1 cellular context compared by ENCODE assay signal in genomic region chr14:23639048-23639890, GRCh38.
A peak's percentile ranks its signal among the peaks of the same experiment; 100 is the strongest.
TF ChIP-seq lines count a peak whose summit lies in the region.

No MANE protein-coding gene starts in this region.

TF ChIP-seq in HepG2, 621 proteins besides CTCF, POLR2A, EP300 and RAD21 (continued from another document and continues in another):
- TF ChIP-seq ZNF607 (CRISPR knock-in tag; IDR thresholded peaks at IDR 0.05; ENCODE audit: borderline replicate concordance), result no peak
- no peak; the same call in 1 of the 2 replicates for TF ChIP-seq HDAC6 (IDR thresholded peaks at IDR 0.05; ENCODE audit: low read depth, low read length)
- TF ChIP-seq ZNF446 (CRISPR knock-in tag; IDR thresholded peaks at IDR 0.05), result no peak
- TF ChIP-seq RXRB (CRISPR knock-in tag; IDR thresholded peaks at IDR 0.05; ENCODE audit: borderline replicate concordance), result peak; percentile 69; the same call in 1 of the 2 replicates
- peak; percentile 96 for TF ChIP-seq ZNF678 (CRISPR knock-in tag; IDR thresholded peaks at IDR 0.05)
- TF ChIP-seq NFKBIZ (CRISPR knock-in tag; IDR thresholded peaks at IDR 0.05), result peak; percentile 81; the same call in 1 of the 2 replicates
- no peak for TF ChIP-seq ZNF24 (IDR thresholded peaks at IDR 0.05)
- TF ChIP-seq SUZ12 (IDR thresholded peaks at IDR 0.05; ENCODE audit: low read depth, low read length), result no peak; the same call in 1 of the 2 replicates
- TF ChIP-seq ZNF234 (CRISPR knock-in tag; conservative IDR thresholded peaks at IDR 0.05), result no peak
- TF ChIP-seq ZKSCAN1 (IDR thresholded peaks at IDR 0.05; ENCODE audit: low read length), result peak; percentile 46
- peak; percentile 73; the same call in 1 of the 2 replicates for TF ChIP-seq ZKSCAN8 (CRISPR knock-in tag; IDR thresholded peaks at IDR 0.05; ENCODE audit: borderline replicate concordance)
- TF ChIP-seq, protein P1, sequence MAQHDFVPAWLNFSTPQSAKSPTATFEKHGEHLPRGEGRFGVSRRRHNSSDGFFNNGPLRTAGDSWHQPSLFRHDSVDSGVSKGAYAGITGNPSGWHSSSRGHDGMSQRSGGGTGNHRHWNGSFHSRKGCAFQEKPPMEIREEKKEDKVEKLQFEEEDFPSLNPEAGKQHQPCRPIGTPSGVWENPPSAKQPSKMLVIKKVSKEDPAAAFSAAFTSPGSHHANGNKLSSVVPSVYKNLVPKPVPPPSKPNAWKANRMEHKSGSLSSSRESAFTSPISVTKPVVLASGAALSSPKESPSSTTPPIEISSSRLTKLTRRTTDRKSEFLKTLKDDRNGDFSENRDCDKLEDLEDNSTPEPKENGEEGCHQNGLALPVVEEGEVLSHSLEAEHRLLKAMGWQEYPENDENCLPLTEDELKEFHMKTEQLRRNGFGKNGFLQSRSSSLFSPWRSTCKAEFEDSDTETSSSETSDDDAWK (CRISPR knock-in tag; IDR thresholded peaks at IDR 0.05), result no peak
- TF ChIP-seq CERS6 (CRISPR knock-in tag; IDR thresholded peaks at IDR 0.05), result no peak
- no peak for TF ChIP-seq MEIS2 (CRISPR knock-in tag; IDR thresholded peaks at IDR 0.05)
- TF ChIP-seq, protein P2, sequence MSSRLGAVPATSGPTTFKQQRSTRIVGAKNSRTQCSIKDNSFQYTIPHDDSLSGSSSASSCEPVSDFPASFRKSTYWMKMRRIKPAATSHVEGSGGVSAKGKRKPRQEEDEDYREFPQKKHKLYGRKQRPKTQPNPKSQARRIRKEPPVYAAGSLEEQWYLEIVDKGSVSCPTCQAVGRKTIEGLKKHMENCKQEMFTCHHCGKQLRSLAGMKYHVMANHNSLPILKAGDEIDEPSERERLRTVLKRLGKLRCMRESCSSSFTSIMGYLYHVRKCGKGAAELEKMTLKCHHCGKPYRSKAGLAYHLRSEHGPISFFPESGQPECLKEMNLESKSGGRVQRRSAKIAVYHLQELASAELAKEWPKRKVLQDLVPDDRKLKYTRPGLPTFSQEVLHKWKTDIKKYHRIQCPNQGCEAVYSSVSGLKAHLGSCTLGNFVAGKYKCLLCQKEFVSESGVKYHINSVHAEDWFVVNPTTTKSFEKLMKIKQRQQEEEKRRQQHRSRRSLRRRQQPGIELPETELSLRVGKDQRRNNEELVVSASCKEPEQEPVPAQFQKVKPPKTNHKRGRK (CRISPR knock-in tag; IDR thresholded peaks at IDR 0.05), result peak; percentile 50
- no peak for TF ChIP-seq REL (CRISPR knock-in tag; conservative IDR thresholded peaks at IDR 0.05)
- TF ChIP-seq, protein P3, sequence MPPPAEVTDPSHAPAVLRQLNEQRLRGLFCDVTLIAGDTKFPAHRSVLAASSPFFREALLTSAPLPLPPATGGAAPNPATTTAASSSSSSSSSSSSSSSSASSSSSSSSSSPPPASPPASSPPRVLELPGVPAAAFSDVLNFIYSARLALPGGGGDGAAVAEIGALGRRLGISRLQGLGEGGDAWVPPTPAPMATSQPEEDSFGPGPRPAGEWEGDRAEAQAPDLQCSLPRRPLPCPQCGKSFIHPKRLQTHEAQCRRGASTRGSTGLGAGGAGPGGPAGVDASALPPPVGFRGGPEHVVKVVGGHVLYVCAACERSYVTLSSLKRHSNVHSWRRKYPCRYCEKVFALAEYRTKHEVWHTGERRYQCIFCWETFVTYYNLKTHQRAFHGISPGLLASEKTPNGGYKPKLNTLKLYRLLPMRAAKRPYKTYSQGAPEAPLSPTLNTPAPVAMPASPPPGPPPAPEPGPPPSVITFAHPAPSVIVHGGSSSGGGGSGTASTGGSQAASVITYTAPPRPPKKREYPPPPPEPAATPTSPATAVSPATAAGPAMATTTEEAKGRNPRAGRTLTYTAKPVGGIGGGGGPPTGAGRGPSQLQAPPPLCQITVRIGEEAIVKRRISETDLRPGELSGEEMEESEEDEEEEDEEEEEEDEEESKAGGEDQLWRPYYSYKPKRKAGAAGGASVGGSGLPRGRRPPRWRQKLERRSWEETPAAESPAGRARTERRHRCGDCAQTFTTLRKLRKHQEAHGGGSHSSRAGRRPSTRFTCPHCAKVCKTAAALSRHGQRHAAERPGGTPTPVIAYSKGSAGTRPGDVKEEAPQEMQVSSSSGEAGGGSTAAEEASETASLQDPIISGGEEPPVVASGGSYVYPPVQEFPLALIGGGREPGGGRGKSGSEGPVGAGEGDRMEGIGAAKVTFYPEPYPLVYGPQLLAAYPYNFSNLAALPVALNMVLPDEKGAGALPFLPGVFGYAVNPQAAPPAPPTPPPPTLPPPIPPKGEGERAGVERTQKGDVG (CRISPR knock-in tag; IDR thresholded peaks at IDR 0.05; ENCODE audit: borderline replicate concordance), result no peak
- no peak for TF ChIP-seq THAP8 (CRISPR knock-in tag; IDR thresholded peaks at IDR 0.05; ENCODE audit: borderline replicate concordance)
- TF ChIP-seq ARHGAP35 (CRISPR knock-in tag; IDR thresholded peaks at IDR 0.05; ENCODE audit: borderline replicate concordance), result no peak; the same call in 1 of the 2 replicates
- TF ChIP-seq, protein P4, sequence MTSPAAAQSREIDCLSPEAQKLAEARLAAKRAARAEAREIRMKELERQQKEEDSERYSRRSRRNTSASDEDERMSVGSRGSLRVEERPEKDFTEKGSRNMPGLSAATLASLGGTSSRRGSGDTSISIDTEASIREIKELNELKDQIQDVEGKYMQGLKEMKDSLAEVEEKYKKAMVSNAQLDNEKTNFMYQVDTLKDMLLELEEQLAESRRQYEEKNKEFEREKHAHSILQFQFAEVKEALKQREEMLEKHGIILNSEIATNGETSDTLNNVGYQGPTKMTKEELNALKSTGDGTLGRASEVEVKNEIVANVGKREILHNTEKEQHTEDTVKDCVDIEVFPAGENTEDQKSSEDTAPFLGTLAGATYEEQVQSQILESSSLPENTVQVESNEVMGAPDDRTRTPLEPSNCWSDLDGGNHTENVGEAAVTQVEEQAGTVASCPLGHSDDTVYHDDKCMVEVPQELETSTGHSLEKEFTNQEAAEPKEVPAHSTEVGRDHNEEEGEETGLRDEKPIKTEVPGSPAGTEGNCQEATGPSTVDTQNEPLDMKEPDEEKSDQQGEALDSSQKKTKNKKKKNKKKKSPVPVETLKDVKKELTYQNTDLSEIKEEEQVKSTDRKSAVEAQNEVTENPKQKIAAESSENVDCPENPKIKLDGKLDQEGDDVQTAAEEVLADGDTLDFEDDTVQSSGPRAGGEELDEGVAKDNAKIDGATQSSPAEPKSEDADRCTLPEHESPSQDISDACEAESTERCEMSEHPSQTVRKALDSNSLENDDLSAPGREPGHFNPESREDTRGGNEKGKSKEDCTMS (CRISPR knock-in tag; conservative IDR thresholded peaks at IDR 0.05), result no peak
- TF ChIP-seq ZFYVE20 (CRISPR knock-in tag; IDR thresholded peaks at IDR 0.05; ENCODE audit: borderline replicate concordance, low read depth), result peak; percentile 88
- no peak for TF ChIP-seq ZNF503 (CRISPR knock-in tag; IDR thresholded peaks at IDR 0.05)
- peak; percentile 58; the same call in 1 of the 2 replicates for TF ChIP-seq USF2 (IDR thresholded peaks at IDR 0.05; ENCODE audit: low read depth, low read length)
- no peak for TF ChIP-seq USF2 (CRISPR knock-in tag; IDR thresholded peaks at IDR 0.05; ENCODE audit: borderline replicate concordance)
- TF ChIP-seq PPARG (CRISPR knock-in tag; conservative IDR thresholded peaks at IDR 0.05), result peak; percentile 82
- peak in 1 of 2 experiments; percentile 12; a peak in 1 of 4 replicates for TF ChIP-seq NR2F1 (CRISPR knock-in tag; IDR thresholded peaks at IDR 0.05)
- TF ChIP-seq NCOA2 (CRISPR knock-in tag; IDR thresholded peaks at IDR 0.05), result peak; percentile 56; the same call in 1 of the 2 replicates
- peak; percentile 100 for TF ChIP-seq ZNF274 (CRISPR knock-in tag; IDR thresholded peaks at IDR 0.05)
- TF ChIP-seq, protein P5, sequence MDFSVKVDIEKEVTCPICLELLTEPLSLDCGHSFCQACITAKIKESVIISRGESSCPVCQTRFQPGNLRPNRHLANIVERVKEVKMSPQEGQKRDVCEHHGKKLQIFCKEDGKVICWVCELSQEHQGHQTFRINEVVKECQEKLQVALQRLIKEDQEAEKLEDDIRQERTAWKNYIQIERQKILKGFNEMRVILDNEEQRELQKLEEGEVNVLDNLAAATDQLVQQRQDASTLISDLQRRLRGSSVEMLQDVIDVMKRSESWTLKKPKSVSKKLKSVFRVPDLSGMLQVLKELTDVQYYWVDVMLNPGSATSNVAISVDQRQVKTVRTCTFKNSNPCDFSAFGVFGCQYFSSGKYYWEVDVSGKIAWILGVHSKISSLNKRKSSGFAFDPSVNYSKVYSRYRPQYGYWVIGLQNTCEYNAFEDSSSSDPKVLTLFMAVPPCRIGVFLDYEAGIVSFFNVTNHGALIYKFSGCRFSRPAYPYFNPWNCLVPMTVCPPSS (IDR thresholded peaks at IDR 0.05), result no peak
- TF ChIP-seq FOXA1 (IDR thresholded peaks at IDR 0.05), result no peak
- 0 out of 2 replicates have a peak, but pooled peaks have one; percentile 50 for TF ChIP-seq FOXA1 (CRISPR knock-in tag; IDR thresholded peaks at IDR 0.05)
- TF ChIP-seq, protein P6, sequence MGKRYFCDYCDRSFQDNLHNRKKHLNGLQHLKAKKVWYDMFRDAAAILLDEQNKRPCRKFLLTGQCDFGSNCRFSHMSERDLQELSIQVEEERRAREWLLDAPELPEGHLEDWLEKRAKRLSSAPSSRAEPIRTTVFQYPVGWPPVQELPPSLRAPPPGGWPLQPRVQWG (CRISPR knock-in tag; IDR thresholded peaks at IDR 0.05; ENCODE audit: borderline replicate concordance, low read depth), result no peak
- no peak for TF ChIP-seq MAZ (IDR thresholded peaks at IDR 0.05; ENCODE audit: borderline replicate concordance, low read depth, low read length)
- TF ChIP-seq MAZ (CRISPR knock-in tag; IDR thresholded peaks at IDR 0.05; ENCODE audit: low read depth), result peak; percentile 92
- TF ChIP-seq, protein P7, sequence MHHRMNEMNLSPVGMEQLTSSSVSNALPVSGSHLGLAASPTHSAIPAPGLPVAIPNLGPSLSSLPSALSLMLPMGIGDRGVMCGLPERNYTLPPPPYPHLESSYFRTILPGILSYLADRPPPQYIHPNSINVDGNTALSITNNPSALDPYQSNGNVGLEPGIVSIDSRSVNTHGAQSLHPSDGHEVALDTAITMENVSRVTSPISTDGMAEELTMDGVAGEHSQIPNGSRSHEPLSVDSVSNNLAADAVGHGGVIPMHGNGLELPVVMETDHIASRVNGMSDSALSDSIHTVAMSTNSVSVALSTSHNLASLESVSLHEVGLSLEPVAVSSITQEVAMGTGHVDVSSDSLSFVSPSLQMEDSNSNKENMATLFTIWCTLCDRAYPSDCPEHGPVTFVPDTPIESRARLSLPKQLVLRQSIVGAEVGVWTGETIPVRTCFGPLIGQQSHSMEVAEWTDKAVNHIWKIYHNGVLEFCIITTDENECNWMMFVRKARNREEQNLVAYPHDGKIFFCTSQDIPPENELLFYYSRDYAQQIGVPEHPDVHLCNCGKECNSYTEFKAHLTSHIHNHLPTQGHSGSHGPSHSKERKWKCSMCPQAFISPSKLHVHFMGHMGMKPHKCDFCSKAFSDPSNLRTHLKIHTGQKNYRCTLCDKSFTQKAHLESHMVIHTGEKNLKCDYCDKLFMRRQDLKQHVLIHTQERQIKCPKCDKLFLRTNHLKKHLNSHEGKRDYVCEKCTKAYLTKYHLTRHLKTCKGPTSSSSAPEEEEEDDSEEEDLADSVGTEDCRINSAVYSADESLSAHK (CRISPR knock-in tag; IDR thresholded peaks at IDR 0.05; ENCODE audit: borderline replicate concordance), result peak; percentile 46; the same call in 1 of the 2 replicates
- TF ChIP-seq, protein P8, sequence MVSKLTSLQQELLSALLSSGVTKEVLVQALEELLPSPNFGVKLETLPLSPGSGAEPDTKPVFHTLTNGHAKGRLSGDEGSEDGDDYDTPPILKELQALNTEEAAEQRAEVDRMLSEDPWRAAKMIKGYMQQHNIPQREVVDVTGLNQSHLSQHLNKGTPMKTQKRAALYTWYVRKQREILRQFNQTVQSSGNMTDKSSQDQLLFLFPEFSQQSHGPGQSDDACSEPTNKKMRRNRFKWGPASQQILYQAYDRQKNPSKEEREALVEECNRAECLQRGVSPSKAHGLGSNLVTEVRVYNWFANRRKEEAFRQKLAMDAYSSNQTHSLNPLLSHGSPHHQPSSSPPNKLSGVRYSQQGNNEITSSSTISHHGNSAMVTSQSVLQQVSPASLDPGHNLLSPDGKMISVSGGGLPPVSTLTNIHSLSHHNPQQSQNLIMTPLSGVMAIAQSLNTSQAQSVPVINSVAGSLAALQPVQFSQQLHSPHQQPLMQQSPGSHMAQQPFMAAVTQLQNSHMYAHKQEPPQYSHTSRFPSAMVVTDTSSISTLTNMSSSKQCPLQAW (CRISPR knock-in tag; IDR thresholded peaks at IDR 0.05), result no peak
- no peak for TF ChIP-seq MED8 (CRISPR knock-in tag; IDR thresholded peaks at IDR 0.05; ENCODE audit: insufficient replicate concordance)
- TF ChIP-seq ETV6 (CRISPR knock-in tag; conservative IDR thresholded peaks at IDR 0.05), result peak; percentile 34
- peak; percentile 93 for TF ChIP-seq BORCS8-MEF2B (CRISPR knock-in tag; IDR thresholded peaks at IDR 0.05)
